Comparison of ENCODE assay signal across 27 cellular contexts in genomic region chr3:162945626-162946025, GRCh38.
"Had no signal": no experiment of that assay in that cellular context is flagged by ENCODE, and none has a peak within 500 bp of the region (broad histone marks: within the 10 kb centered on the region; RNA-seq: fewer than 3 reads in every experiment).

No MANE protein-coding gene starts in this region.

- H3K4me3 ChIP-seq: coronary artery, dorsolateral prefrontal cortex, esophagus squamous epithelium, gastrocnemius medialis, heart right ventricle, left lung, lower lobe of right lung, mucosa of descending colon had no signal

- ATAC-seq: esophagus mucosa; gastrocnemius medialis; heart right ventricle; left cardiac atrium; left lung; left ventricle myocardium superior; lower lobe of right lung; mucosa of descending colon; naive thymus-derived CD8-positive, alpha-beta T cell had no signal

- DNase-seq: dermis blood vessel endothelial cell; dorsolateral prefrontal cortex; effector CD4-positive, alpha-beta T cell; effector memory CD4-positive, alpha-beta T cell; erythroblast; esophagus squamous epithelium; foreskin fibroblast; foreskin melanocyte; gastrocnemius medialis; glutamatergic neuron; head of caudate nucleus; heart right ventricle; hippocampal formation; left cardiac atrium; left lung; left ventricle myocardium superior; lower lobe of right lung; mesenchymal stem cell; mucosa of descending colon; naive B cell; naive thymus-derived CD8-positive, alpha-beta T cell had no signal

- H3K27ac ChIP-seq: coronary artery, dorsolateral prefrontal cortex, epithelial cell of prostate, esophagus squamous epithelium, gastrocnemius medialis, heart right ventricle, left lung, lower lobe of right lung had no signal

- H3K36me3 ChIP-seq: esophagus squamous epithelium, gastrocnemius medialis, heart right ventricle, left lung, lower lobe of right lung had no signal

- H3K9me3 ChIP-seq: esophagus squamous epithelium, gastrocnemius medialis, lower lobe of right lung, mucosa of descending colon had no signal

- H3K4me1 ChIP-seq: esophagus squamous epithelium, gastrocnemius medialis, heart right ventricle, left lung, lower lobe of right lung had no signal

- H3K27me3 ChIP-seq: dorsolateral prefrontal cortex, esophagus squamous epithelium, gastrocnemius medialis, heart right ventricle, left lung had no signal

- FAIRE-seq: endothelial cell of umbilical vein, islet of Langerhans, keratinocyte had no signal
